ENCODE assay signal across 9 cellular contexts in the genomic region with DNA sequence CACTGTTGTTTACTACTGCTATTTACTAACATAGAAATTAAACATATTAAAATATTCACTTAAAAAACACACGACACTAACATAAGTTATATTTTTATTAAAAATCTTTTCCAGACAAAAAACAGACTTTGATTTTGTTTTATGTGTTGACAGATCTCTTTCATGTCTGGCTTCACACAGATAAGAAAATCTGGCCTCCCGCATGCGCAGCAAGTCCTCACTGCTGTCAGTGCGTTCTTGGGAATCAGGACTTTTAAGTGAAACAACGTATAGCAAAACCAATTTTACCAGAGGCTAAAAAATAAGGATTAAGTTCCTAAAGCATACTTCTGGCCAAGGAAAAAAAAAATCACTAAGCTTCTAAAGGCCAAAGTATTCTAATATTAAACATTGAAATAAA. TPM values are rescaled to one million over a fixed set of nuclear protein-coding genes. Genes with fewer than 3 reads are reported as not detected.
A peak's percentile ranks its signal among the peaks of the same experiment; 100 is the strongest.
DNase-seq lines count a peak whose midpoint lies in the region; ATAC-seq, FAIRE-seq and TF ChIP-seq lines count a peak whose summit lies in the region.
"Had no signal": no experiment of that assay in that cellular context is flagged by ENCODE, and none has a peak within 500 bp of the region (broad histone marks: within the 10 kb centered on the region; RNA-seq: fewer than 3 reads in every experiment).

No MANE protein-coding gene starts in this region.

- intact Hi-C loops in HepG2 (cut with micrococcal nuclease; ENCODE audit: unreplicated experiment): no loop called here

- no peak for TF ChIP-seq POLR2A in HepG2 (IDR thresholded peaks at IDR 0.05; ENCODE audit: insufficient read depth in 1 of 2, low read depth in 2 of 2, low read length in 2 of 2)

- H3K36me3 ChIP-seq in HepG2 (replicated peaks in 1 of 2; ENCODE audit: control insufficient read depth in 1 of 2, insufficient read depth in 2 of 2, low read length in 2 of 2) (peaks cover 3 to 25% of the 10 kb centered on the region in 2 experiments; a peak in 3 of 5 replicates), urinary bladder (ENCODE audit: insufficient read depth) (no peaks in the 10 kb centered on the region)

- WGBS in HepG2 (ENCODE audit: low lambda C conversion rate): 3% methylated on average over 5 of the region's 5 CpGs
- WGBS in urinary bladder: 25% methylated on average over 5 of the region's 5 CpGs

- no peak for DNase-seq in AG04450 (ENCODE audit: low read depth, low spot score)
- DNase-seq in KBM-7: peak; percentile 42
- peak; percentile 59 for DNase-seq in amniotic epithelial cell (ENCODE audit: low read depth)
- peak; percentile 22 for DNase-seq in HepG2 (ENCODE audit: low spot score)
- no peak for DNase-seq in kidney glomerular epithelial cell (lab: John Stamatoyannopoulos, UW)
- no peak for DNase-seq in HK-2 (ENCODE audit: unreplicated experiment)

- peaks cover 36% of the 10 kb centered on the region for H4K20me1 ChIP-seq in HepG2 (ENCODE audit: insufficient read depth, low read length)

- H3K4me1 ChIP-seq in HepG2 (ENCODE audit: insufficient read depth, low read length): peaks cover 59% of the 10 kb centered on the region
- peaks cover 2% of the 10 kb centered on the region for H3K4me1 ChIP-seq in urinary bladder (ENCODE audit: insufficient read depth)

- H3K79me2 ChIP-seq in HepG2 (ENCODE audit: insufficient read depth, low read length): peaks cover 80% of the 10 kb centered on the region

- H3K27ac ChIP-seq in AG04450 (ENCODE audit: low read depth, low read length): peak overlapping the region; percentile 100
- peak overlapping the region; percentile 96 for H3K27ac ChIP-seq in HepG2 (ENCODE audit: extremely low read length, insufficient read depth, low read length)
- H3K27ac ChIP-seq in urinary bladder (ENCODE audit: low read depth): no peak overlapping the region

- H3K9ac ChIP-seq in HepG2 (ENCODE audit: insufficient read depth, low read depth, low read length): peak overlapping the region; percentile 94

- ATAC-seq in HepG2 (no peak), GM18873 (IDR thresholded peaks at IDR 0.05; ENCODE audit: low FRiP score, unreplicated experiment) (no peak)

- BruUV-seq in HepG2 (replicated peaks; lab: Mats Ljungman, UMichigan): no TSS peak

- POLR2A ChIA-PET in AG04450 (lab: Yijun Ruan, JAX): interaction anchor here (0.7 to 2.0 kb wide), 2 partner anchors 14 to 155 kb away, joined by 3 to 10 read pairs; no protein-coding TSS in a partner anchor
- POLR2A ChIA-PET in HepG2 (lab: Yijun Ruan, JAX): interaction anchor here (1.1 to 1.9 kb wide), 8 partner anchors 15 to 232 kb away, joined by 3 to 9 read pairs (median 4); no protein-coding TSS in a partner anchor

- H2AFZ ChIP-seq in HepG2 (ENCODE audit: low read length): no peak overlapping the region

- H3K27me3 ChIP-seq in AG04450 (ENCODE audit: control insufficient read depth, insufficient read depth, low read length): no peaks in the 10 kb centered on the region
- H3K27me3 ChIP-seq in HepG2 (ENCODE audit: control insufficient read depth in 1 of 2, insufficient read depth in 2 of 2, low read length in 2 of 2): no peaks in the 10 kb centered on the region; a peak in 1 of 5 replicates

- TF ChIP-seq EP300 in HepG2 (IDR thresholded peaks at IDR 0.05; ENCODE audit: low read depth in 2 of 2, low read length in 2 of 2): no peak
- no peak for TF ChIP-seq EP300 in HepG2 (CRISPR knock-in tag; IDR thresholded peaks at IDR 0.05; ENCODE audit: borderline replicate concordance)

- H3K4me2 ChIP-seq in HepG2 (ENCODE audit: low read depth, low read length): peak overlapping the region; percentile 85

- TF ChIP-seq RAD21 in HepG2 (CRISPR knock-in tag; IDR thresholded peaks at IDR 0.05): no peak

- FAIRE-seq in HepG2 (lab: Jason Lieb, UNC): no peak

- H3K9me3 ChIP-seq in AG04450 (ENCODE audit: control insufficient read depth, insufficient read depth, low read length): no peaks in the 10 kb centered on the region
- no peaks in the 10 kb centered on the region for H3K9me3 ChIP-seq in HepG2 (ENCODE audit: low read length)

- TF ChIP-seq CTCF in AG04450 (IDR thresholded peaks at IDR 0.05; ENCODE audit: low read depth, low read length) (no peak), HepG2 (CRISPR knock-in tag; IDR thresholded peaks at IDR 0.05) (no peak)

- CTCF ChIA-PET in AG04450 (lab: Charles Lee) (interaction anchor here (0.6 kb wide), 1 partner anchor 37 kb away, joined by 3 read pairs; no protein-coding TSS in a partner anchor), HepG2 (lab: Yijun Ruan, JAX; ENCODE audit: low intra/inter-chr PET ratio, low total read pairs) (no interaction called here)

- in situ Hi-C loops in KBM-7 (cut with MboI; ENCODE audit: low pct_unique_long_range_greater_than_20kb, low sequenced_read_pairs) (no loop called here), HepG2 (cut with HindIII; ENCODE audit: extremely low pct_ligation_motif_present, low pct_unique_long_range_greater_than_20kb) (no loop called here)

- H3K4me3 ChIP-seq in AG04450 (ENCODE audit: low read depth, low read length) (peak overlapping the region; percentile 91), HepG2 (replicated peaks in 1 of 3; ENCODE audit: insufficient read depth in 1 of 3, low read depth in 2 of 3, low read length in 3 of 3) (peak overlapping the region; percentile 80 to 98 (median 93)), urinary bladder (ENCODE audit: low read depth, low read length) (peak overlapping the region; percentile 56)

RNA-seq across cellular contexts. Expression of a gene that starts 1.2 kb away (rescaled TPM):
- polyA plus RNA-seq in AG04450 (2011; rRNA removed): 29.4 and 37.6 TPM in 2 replicates
- polyA minus RNA-seq in AG04450 (2011; rRNA and poly(A)+ RNA removed): 11.1 and 13.0 TPM in 2 replicates
- total RNA-seq in HepG2 (2016; rRNA removed; fragmentation: Illumina TruSeq; extraction: Trizol): 145 and 247 TPM in 2 replicates
- total RNA-seq in HepG2 (2016; cell fraction: cytosol; rRNA removed; fragmentation: Illumina TruSeq; extraction: Trizol; ENCODE audit: low read depth): 30.6 and 36.4 TPM in 2 replicates
- total RNA-seq in HepG2 (2016; cell fraction: insoluble cytoplasmic fraction; rRNA removed; fragmentation: Illumina TruSeq; extraction: Trizol): 151 and 249 TPM in 2 replicates
- 51.4 and 56.7 TPM in 2 replicates for total RNA-seq in HepG2 (2016; cell fraction: membrane; rRNA removed; fragmentation: Illumina TruSeq; extraction: Trizol)
- total RNA-seq in HepG2 (2016; cell fraction: nucleus; rRNA removed; fragmentation: Illumina TruSeq; extraction: Trizol): 95.7 and 98.8 TPM in 2 replicates
- polyA plus RNA-seq in HepG2 (2011; rRNA removed): 44.4 and 56.6 TPM in 2 replicates
- 17.6 and 37.3 TPM in 2 replicates for polyA plus RNA-seq in HepG2 (2011; cell fraction: cytosol; rRNA removed)
- 43.0 and 68.2 TPM in 2 replicates for polyA plus RNA-seq in HepG2 (2011; cell fraction: nucleus; rRNA removed)
- polyA plus RNA-seq in HepG2 (2012): 95.0 and 101 TPM in 2 replicates
- polyA plus RNA-seq in HepG2 (2016; cell fraction: cytosol; fragmentation: Illumina TruSeq; extraction: Trizol; ENCODE audit: low read depth): 11.6 and 13.1 TPM in 2 replicates
- 253 and 286 TPM in 2 replicates for polyA plus RNA-seq in HepG2 (2016; cell fraction: insoluble cytoplasmic fraction; fragmentation: Illumina TruSeq; extraction: Trizol; ENCODE audit: low read depth)
- polyA plus RNA-seq in HepG2 (2016; cell fraction: membrane; fragmentation: Illumina TruSeq; extraction: Trizol; ENCODE audit: low read depth): 34.8 and 35.9 TPM in 2 replicates
- polyA plus RNA-seq in HepG2 (2016; cell fraction: nucleus; fragmentation: Illumina TruSeq; extraction: Trizol; ENCODE audit: insufficient read depth, low read depth): 142 and 155 TPM in 2 replicates
- polyA minus RNA-seq in HepG2 (2011; rRNA and poly(A)+ RNA removed; ENCODE audit: low replicate concordance): 13.6 and 22.4 TPM in 2 replicates
- 13.5 and 22.8 TPM in 2 replicates for polyA minus RNA-seq in HepG2 (2011; cell fraction: cytosol; rRNA and poly(A)+ RNA removed)
- 43.5 and 60.7 TPM in 2 replicates for polyA minus RNA-seq in HepG2 (2011; cell fraction: nucleus; rRNA and poly(A)+ RNA removed)
- 86.0 TPM for total RNA-seq in urinary bladder
- 31.4 TPM for polyA plus RNA-seq in urinary bladder

RNA-seq across cellular contexts. Expression of a gene that starts 6.0 kb away (rescaled TPM):
- polyA plus RNA-seq in AG04450 (2011; rRNA removed) (15.0 and 16.0 TPM in 2 replicates), HepG2 (2011; rRNA removed) (7.5 and 8.6 TPM in 2 replicates), urinary bladder (8.9 TPM)
- polyA minus RNA-seq in AG04450 (2011; rRNA and poly(A)+ RNA removed): 31.3 and 51.6 TPM in 2 replicates
- total RNA-seq in HepG2 (2016; rRNA removed; fragmentation: Illumina TruSeq; extraction: Trizol) (5.4 and 5.9 TPM in 2 replicates), urinary bladder (12.2 TPM)
- 14.4 and 16.4 TPM in 2 replicates for total RNA-seq in HepG2 (2016; cell fraction: cytosol; rRNA removed; fragmentation: Illumina TruSeq; extraction: Trizol; ENCODE audit: low read depth)
- total RNA-seq in HepG2 (2016; cell fraction: insoluble cytoplasmic fraction; rRNA removed; fragmentation: Illumina TruSeq; extraction: Trizol): 4.7 and 6.1 TPM in 2 replicates
- 8.1 and 8.5 TPM in 2 replicates for total RNA-seq in HepG2 (2016; cell fraction: membrane; rRNA removed; fragmentation: Illumina TruSeq; extraction: Trizol)
- total RNA-seq in HepG2 (2016; cell fraction: nucleus; rRNA removed; fragmentation: Illumina TruSeq; extraction: Trizol): 7.7 and 7.8 TPM in 2 replicates
- 5.3 TPM in 2 replicates for polyA plus RNA-seq in HepG2 (2011; cell fraction: cytosol; rRNA removed)
- 19.8 and 22.5 TPM in 2 replicates for polyA plus RNA-seq in HepG2 (2011; cell fraction: nucleus; rRNA removed)
- 6.1 and 6.9 TPM in 2 replicates for polyA plus RNA-seq in HepG2 (2012)
- polyA plus RNA-seq in HepG2 (2016; cell fraction: cytosol; fragmentation: Illumina TruSeq; extraction: Trizol; ENCODE audit: low read depth): 0.37 and 0.41 TPM in 2 replicates
- 4.6 and 5.8 TPM in 2 replicates for polyA plus RNA-seq in HepG2 (2016; cell fraction: insoluble cytoplasmic fraction; fragmentation: Illumina TruSeq; extraction: Trizol; ENCODE audit: low read depth)
- polyA plus RNA-seq in HepG2 (2016; cell fraction: membrane; fragmentation: Illumina TruSeq; extraction: Trizol; ENCODE audit: low read depth): 1.1 and 1.2 TPM in 2 replicates
- polyA plus RNA-seq in HepG2 (2016; cell fraction: nucleus; fragmentation: Illumina TruSeq; extraction: Trizol; ENCODE audit: insufficient read depth, low read depth): 16.0 TPM in 2 replicates
- 39.9 and 41.7 TPM in 2 replicates for polyA minus RNA-seq in HepG2 (2011; rRNA and poly(A)+ RNA removed; ENCODE audit: low replicate concordance)
- polyA minus RNA-seq in HepG2 (2011; cell fraction: cytosol; rRNA and poly(A)+ RNA removed): 7.3 and 13.4 TPM in 2 replicates
- 16.2 and 17.1 TPM in 2 replicates for polyA minus RNA-seq in HepG2 (2011; cell fraction: nucleus; rRNA and poly(A)+ RNA removed)

RNA-seq across cellular contexts. Expression of a gene that starts 24.5 kb away (rescaled TPM):
- not detected in 2 replicates for polyA plus RNA-seq in AG04450 (2011; rRNA removed)
- not detected in 2 replicates for polyA minus RNA-seq in AG04450 (2011; rRNA and poly(A)+ RNA removed)
- total RNA-seq in HepG2 (2016; rRNA removed; fragmentation: Illumina TruSeq; extraction: Trizol): not detected in 2 replicates
- not detected in 2 replicates for total RNA-seq in HepG2 (2016; cell fraction: cytosol; rRNA removed; fragmentation: Illumina TruSeq; extraction: Trizol; ENCODE audit: low read depth)
- total RNA-seq in HepG2 (2016; cell fraction: insoluble cytoplasmic fraction; rRNA removed; fragmentation: Illumina TruSeq; extraction: Trizol): not detected in 2 replicates
- total RNA-seq in HepG2 (2016; cell fraction: membrane; rRNA removed; fragmentation: Illumina TruSeq; extraction: Trizol): not detected in 2 replicates
- not detected in 2 replicates for total RNA-seq in HepG2 (2016; cell fraction: nucleus; rRNA removed; fragmentation: Illumina TruSeq; extraction: Trizol)
- not detected in 2 replicates for polyA plus RNA-seq in HepG2 (2011; rRNA removed)
- not detected in 2 replicates for polyA plus RNA-seq in HepG2 (2011; cell fraction: cytosol; rRNA removed)
- not detected in 2 replicates for polyA plus RNA-seq in HepG2 (2011; cell fraction: nucleus; rRNA removed)
- polyA plus RNA-seq in HepG2 (2012): not detected in 2 replicates
- polyA plus RNA-seq in HepG2 (2016; cell fraction: cytosol; fragmentation: Illumina TruSeq; extraction: Trizol; ENCODE audit: low read depth): not detected in 2 replicates
- polyA plus RNA-seq in HepG2 (2016; cell fraction: insoluble cytoplasmic fraction; fragmentation: Illumina TruSeq; extraction: Trizol; ENCODE audit: low read depth): not detected in 2 replicates
- not detected in 2 replicates for polyA plus RNA-seq in HepG2 (2016; cell fraction: membrane; fragmentation: Illumina TruSeq; extraction: Trizol; ENCODE audit: low read depth)
- polyA plus RNA-seq in HepG2 (2016; cell fraction: nucleus; fragmentation: Illumina TruSeq; extraction: Trizol; ENCODE audit: insufficient read depth, low read depth): not detected in 2 replicates
- polyA minus RNA-seq in HepG2 (2011; rRNA and poly(A)+ RNA removed; ENCODE audit: low replicate concordance): not detected in 2 replicates
- not detected in 2 replicates for polyA minus RNA-seq in HepG2 (2011; cell fraction: cytosol; rRNA and poly(A)+ RNA removed)
- not detected in 2 replicates for polyA minus RNA-seq in HepG2 (2011; cell fraction: nucleus; rRNA and poly(A)+ RNA removed)
- not detected for total RNA-seq in urinary bladder
- polyA plus RNA-seq in urinary bladder: not detected
- total RNA-seq: left colon had no signal

Comparison
In these comparisons a context has a peak if more than half of its experiments do, and no peak if none do; other contexts are left out.
1. DNase-seq: peak in KBM-7 (single experiment), amniotic epithelial cell (single experiment) and HepG2 (single experiment); none in AG04450 (single experiment), kidney glomerular epithelial cell (single experiment) and HK-2 (single experiment).
2. Peak in every context shown above with its lines, with median percentiles within 50 percentile points of each other: H3K4me3 ChIP-seq.